9 cellular contexts compared by ENCODE assay signal in the genomic region with DNA sequence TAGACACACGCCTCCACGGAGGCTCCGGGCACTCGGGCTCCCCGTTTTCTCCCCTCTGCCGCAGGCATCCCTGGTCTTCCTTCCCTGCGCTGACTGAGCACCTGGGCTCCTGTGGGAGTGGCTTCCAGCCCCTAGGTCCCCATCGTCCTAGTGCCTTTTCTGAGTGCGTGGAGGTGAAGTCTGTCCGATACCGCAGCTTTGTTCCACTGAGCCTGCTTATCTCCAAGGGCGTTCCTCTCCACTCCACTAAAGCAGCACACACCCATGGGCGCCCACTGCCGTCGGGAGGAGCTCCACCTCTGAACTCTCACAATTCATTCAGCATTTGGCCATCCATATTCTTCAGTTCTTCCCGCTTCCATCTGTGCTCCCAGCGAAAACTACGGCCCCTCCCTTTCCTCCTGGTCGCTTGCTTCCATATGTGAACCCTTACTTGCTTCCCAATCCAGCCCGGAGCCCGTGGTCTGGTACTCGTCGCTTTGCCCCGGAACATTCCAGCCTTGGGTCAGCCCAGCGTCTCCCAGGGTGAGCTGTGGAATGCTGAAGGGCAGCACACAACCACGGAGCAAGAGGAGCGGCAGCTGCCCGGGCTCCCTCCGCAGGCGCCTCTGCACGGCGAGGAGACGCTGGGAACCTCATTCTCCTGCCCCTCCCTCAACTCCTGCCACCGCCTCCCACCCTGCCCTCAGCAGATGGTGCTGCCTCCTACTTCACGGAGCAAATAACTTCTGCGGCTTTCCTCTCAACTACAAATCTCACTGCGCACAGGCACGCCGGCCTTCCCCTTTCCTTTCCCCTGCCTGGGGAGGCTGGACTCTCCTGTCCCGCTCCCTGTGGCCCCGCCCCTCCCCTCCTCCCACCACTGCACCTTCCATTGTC. TPM values are rescaled to one million over a fixed set of nuclear protein-coding genes. Genes with fewer than 3 reads are reported as not detected.
DNase-seq lines count a peak whose midpoint lies in the region; ATAC-seq and TF ChIP-seq lines count a peak whose summit lies in the region.
"Had no signal": no experiment of that assay in that cellular context is flagged by ENCODE, and none has a peak within 500 bp of the region (broad histone marks: within the 10 kb centered on the region; RNA-seq: fewer than 3 reads in every experiment).

No MANE protein-coding gene starts in this region.

- CTCF ChIA-PET in activated naive CD4-positive, alpha-beta T cell treated with anti-CD3 and anti-CD28 coated beads for 36 hours (lab: Charles Lee) = interaction anchor here (0.7 to 14.8 kb wide), 11 partner anchors 8 to 194 kb away, joined by 3 to 234 read pairs (median 4); partner anchors contain the start of gene ATP8B2

- DNase-seq in SIG-M5 treated with dmso at 0.1 percent for 504 hours (lab: John Stamatoyannopoulos, UW; ENCODE audit: unreplicated experiment) (peak; percentile 43), SIG-M5 (lab: John Stamatoyannopoulos, UW) (no peak), NCI-H82 treated with DMSO at 0.1 percent for 48 hours (lab: John Stamatoyannopoulos, UW; ENCODE audit: unreplicated experiment) (peak; percentile 65), foreskin melanocyte (peak; percentile 28), NCI-H128 (lab: John Stamatoyannopoulos, UW; ENCODE audit: unreplicated experiment) (no peak)
- peak; percentile 85 for DNase-seq in activated naive CD4-positive, alpha-beta T cell treated with anti-CD3 and anti-CD28 coated beads for 36 hours

- H3K4me2 ChIP-seq in neural cell (ENCODE audit: low read length) = no peak overlapping the region

- H3F3A ChIP-seq in neural cell (ENCODE audit: insufficient read depth, low read length, poor library complexity, severe bottlenecking) = no peaks in the 10 kb centered on the region

- intact Hi-C loops in activated naive CD4-positive, alpha-beta T cell treated with anti-CD3 and anti-CD28 coated beads for 36 hours (cut with micrococcal nuclease) = loop anchor here (1.0 to 2.0 kb wide), 7 partner anchors 26 to 194 kb away; partner anchors contain the start of gene IL6R

- no peaks in the 10 kb centered on the region for H3K9me3 ChIP-seq in neural cell (ENCODE audit: low read length)

- H3K36me3 ChIP-seq in neural cell (ENCODE audit: insufficient read depth, low read length) = no peaks in the 10 kb centered on the region

- H3K9me2 ChIP-seq in neural cell (ENCODE audit: insufficient read depth, low read length) = no peaks in the 10 kb centered on the region

- peaks cover 31% of the 10 kb centered on the region for H3K4me1 Mint-ChIP-seq in activated naive CD4-positive, alpha-beta T cell treated with anti-CD3 and anti-CD28 coated beads for 36 hours (ENCODE audit: low read depth)

- peak overlapping the region; percentile 76 for H3K27ac Mint-ChIP-seq in activated naive CD4-positive, alpha-beta T cell treated with anti-CD3 and anti-CD28 coated beads for 36 hours

- peak overlapping the region; percentile 5 for H3K9ac ChIP-seq in neural cell (ENCODE audit: low read length)

- ATAC-seq in GM21447 (IDR thresholded peaks at IDR 0.05; ENCODE audit: unreplicated experiment) = no peak

- H4K20me1 ChIP-seq in neural cell (ENCODE audit: insufficient read depth) = no peaks in the 10 kb centered on the region

- H3K4me3 ChIP-seq in neural cell (ENCODE audit: low read length) = peak overlapping the region; percentile 43

- no peak for TF ChIP-seq EP300 in neural cell (conservative IDR thresholded peaks at IDR 0.05; ENCODE audit: poor library complexity, severe bottlenecking)

- no peak overlapping the region for H3K27ac ChIP-seq in neural cell (ENCODE audit: low read length)

- H3K36me3 Mint-ChIP-seq in activated naive CD4-positive, alpha-beta T cell treated with anti-CD3 and anti-CD28 coated beads for 36 hours (ENCODE audit: low read depth) = peaks cover 8% of the 10 kb centered on the region

- TF ChIP-seq CTCF in neural cell (IDR thresholded peaks at IDR 0.05; ENCODE audit: poor library complexity, severe bottlenecking) = no peak

- H3K9me3 Mint-ChIP-seq in activated naive CD4-positive, alpha-beta T cell treated with anti-CD3 and anti-CD28 coated beads for 36 hours = no peaks in the 10 kb centered on the region

- H3K79me2 ChIP-seq in neural cell (replicated peaks; ENCODE audit: insufficient read depth, low read length) = no peaks in the 10 kb centered on the region

- peaks cover 17% of the 10 kb centered on the region for H3K27me3 ChIP-seq in neural cell (ENCODE audit: insufficient read depth, low read depth, low read length)

- H3K27me3 Mint-ChIP-seq in activated naive CD4-positive, alpha-beta T cell treated with anti-CD3 and anti-CD28 coated beads for 36 hours (ENCODE audit: low read depth) = no peaks in the 10 kb centered on the region

- peak overlapping the region; percentile 82 for H3K4me3 Mint-ChIP-seq in activated naive CD4-positive, alpha-beta T cell treated with anti-CD3 and anti-CD28 coated beads for 36 hours

- no peak overlapping the region for H2AFZ ChIP-seq in neural cell (ENCODE audit: low read depth, low read length)

- no peak for TF ChIP-seq RAD21 in neural cell (conservative IDR thresholded peaks at IDR 0.05)

TF ChIP-seq in neural cell, 6 proteins besides CTCF, POLR2A, EP300 and RAD21:
- no peak for TF ChIP-seq SMC3 (conservative IDR thresholded peaks at IDR 0.05; ENCODE audit: poor library complexity)
- no peak for TF ChIP-seq TAF1 (IDR thresholded peaks at IDR 0.05; ENCODE audit: low read depth)
- TF ChIP-seq REST (IDR thresholded peaks at IDR 0.05; ENCODE audit: borderline replicate concordance) = no peak
- no peak for TF ChIP-seq MXI1 (conservative IDR thresholded peaks at IDR 0.05; ENCODE audit: poor library complexity, severe bottlenecking)
- no peak for TF ChIP-seq POLR2AphosphoS5 (IDR thresholded peaks at IDR 0.05)
- no peak for TF ChIP-seq EZH2 (IDR thresholded peaks at IDR 0.05; ENCODE audit: borderline replicate concordance, insufficient read depth, low read length, poor library complexity, severe bottlenecking)
TF ChIP-seq in neural cell: peak in this region for 0.

RNA-seq across cellular contexts. Expression of gene ATP8B2, which starts 27.5 kb away (rescaled TPM):
- total RNA-seq in activated naive CD4-positive, alpha-beta T cell treated with anti-CD3 and anti-CD28 coated beads for 36 hours = 10 to 100 TPM; 28.2 to 28.7 TPM
- 71.3 and 86.9 TPM in 2 replicates for polyA plus RNA-seq in neural cell
- polyA minus RNA-seq in neural cell = 63.2 and 76.4 TPM in 2 replicates

RNA-seq across cellular contexts. Expression of gene AQP10, which starts 31.9 kb away (rescaled TPM):
- not detected for total RNA-seq in activated naive CD4-positive, alpha-beta T cell treated with anti-CD3 and anti-CD28 coated beads for 36 hours
- not detected in 2 replicates for polyA plus RNA-seq in neural cell
- polyA minus RNA-seq in neural cell = 0.49 TPM in 1 of 2 replicates, not detected in the other
- total RNA-seq: dermis microvascular lymphatic vessel endothelial cell had no signal

RNA-seq across cellular contexts. Expression of gene IL6R, which starts 52.3 kb away (rescaled TPM):
- total RNA-seq in activated naive CD4-positive, alpha-beta T cell treated with anti-CD3 and anti-CD28 coated beads for 36 hours = 10 to 100 TPM; 17.3 to 25.9 TPM
- polyA plus RNA-seq in neural cell = not detected in 2 replicates
- not detected in 2 replicates for polyA minus RNA-seq in neural cell

Comparison
In these comparisons a context has a peak if more than half of its experiments do, and no peak if none do; other contexts are left out.
1. DNase-seq: peak in SIG-M5 treated with dmso at 0.1 percent for 504 hours (single experiment), NCI-H82 treated with DMSO at 0.1 percent for 48 hours (single experiment), activated naive CD4-positive, alpha-beta T cell treated with anti-CD3 and anti-CD28 coated beads for 36 hours (single experiment) and foreskin melanocyte (single experiment); none in SIG-M5 (single experiment) and NCI-H128 (single experiment).